10 cellular contexts compared by ENCODE assay signal in the genomic region with DNA sequence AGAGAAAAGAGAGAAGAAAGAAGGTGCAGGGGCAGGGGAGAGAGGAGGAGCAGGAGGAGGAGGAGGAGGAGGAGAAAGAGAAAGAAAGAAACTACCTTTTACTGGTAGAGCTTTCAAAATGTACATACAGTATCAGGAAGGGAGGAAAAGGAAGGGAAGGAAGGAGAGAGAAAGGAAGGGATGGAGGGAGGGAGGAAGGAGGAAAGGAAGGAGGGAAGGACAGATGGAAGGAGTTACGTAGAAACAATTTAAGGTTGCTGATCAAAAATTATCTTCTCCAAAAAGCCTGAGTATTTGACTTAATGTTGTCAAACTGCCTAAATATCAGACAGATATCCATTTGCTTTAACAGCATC.
DNase-seq lines count a peak whose midpoint lies in the region; ATAC-seq, FAIRE-seq and TF ChIP-seq lines count a peak whose summit lies in the region.
"Had no signal": no experiment of that assay in that cellular context is flagged by ENCODE, and none has a peak within 500 bp of the region (broad histone marks: within the 10 kb centered on the region; RNA-seq: fewer than 3 reads in every experiment).

No MANE protein-coding gene starts in this region.

- peaks cover 8% of the 10 kb centered on the region for H3F3A ChIP-seq in DOHH2 (ENCODE audit: control insufficient read depth, insufficient read depth)

- DNase-seq in epithelial cell of prostate (ENCODE audit: low read depth, low spot score) = no peak
- no peak for DNase-seq in NCI-H2196 (lab: John Stamatoyannopoulos, UW; ENCODE audit: unreplicated experiment)
- no peak for DNase-seq in D721Med (ENCODE audit: insufficient read length, low spot score)
- DNase-seq in activated effector memory CD4-positive, alpha-beta T cell treated with Interleukin-2 at 50 U/mL for 16 hours = no peak
- no peak for DNase-seq in NCI-H82 (lab: John Stamatoyannopoulos, UW)
- DNase-seq: cerebellar nuclear complex, tibial artery had no signal

- no peak for TF ChIP-seq CTCF in DOHH2 (IDR thresholded peaks at IDR 0.05; ENCODE audit: low read depth, low read length, poor library complexity, severe bottlenecking)
- no peak for TF ChIP-seq CTCF in D721Med (IDR thresholded peaks at IDR 0.05; ENCODE audit: insufficient read depth, missing control alignments)

- H4K20me1 ChIP-seq in DOHH2 (ENCODE audit: control insufficient read depth, insufficient read depth, low read depth, low read length) = no peaks in the 10 kb centered on the region

- no peaks in the 10 kb centered on the region for H3K9me3 ChIP-seq in DOHH2 (ENCODE audit: control insufficient read depth, insufficient read depth, low read length)
- H3K9me3 ChIP-seq: tibial artery had no signal

- no peak for FAIRE-seq in D721Med (lab: Jason Lieb, UNC)

- H3K9me2 ChIP-seq in DOHH2 (replicated peaks; ENCODE audit: control insufficient read depth, low read length) = no peaks in the 10 kb centered on the region

- peaks cover 30% of the 10 kb centered on the region for H3K4me1 ChIP-seq in DOHH2 (ENCODE audit: control insufficient read depth, low read length)

- no peaks in the 10 kb centered on the region for H3K79me2 ChIP-seq in DOHH2 (ENCODE audit: control insufficient read depth, low read length)

- H3K36me3 ChIP-seq in DOHH2 (ENCODE audit: control insufficient read depth, low read length) = no peaks in the 10 kb centered on the region
- H3K36me3 ChIP-seq: tibial artery had no signal

- H3K4me3 ChIP-seq in DOHH2 (ENCODE audit: low read length) = peak overlapping the region; percentile 59
- H3K4me3 ChIP-seq: tibial artery had no signal

- H3K27me3 ChIP-seq in DOHH2 (ENCODE audit: control insufficient read depth, low read length) = no peaks in the 10 kb centered on the region
- H3K27me3 ChIP-seq: tibial artery had no signal

- peak overlapping the region; percentile 82 for H3K4me2 ChIP-seq in DOHH2 (ENCODE audit: low read length)

- ATAC-seq in GM21737 (IDR thresholded peaks at IDR 0.05; ENCODE audit: unreplicated experiment) (peak; percentile 26), HG03439 (IDR thresholded peaks at IDR 0.05; ENCODE audit: unreplicated experiment) (peak; percentile 39)

- H3K27ac ChIP-seq in DOHH2 (ENCODE audit: low read depth, low read length) (peak overlapping the region; percentile 66), epithelial cell of prostate (peak overlapping the region; percentile 46)
- H3K27ac ChIP-seq: tibial artery had no signal
